ENCODE assay signal across 17 cellular contexts in genomic region chr11:57729479-57729878, GRCh38. TPM values are rescaled to one million over a fixed set of nuclear protein-coding genes. Genes with fewer than 3 reads are reported as not detected.
"Had no signal": no experiment of that assay in that cellular context is flagged by ENCODE, and none has a peak within 500 bp of the region (broad histone marks: within the 10 kb centered on the region; RNA-seq: fewer than 3 reads in every experiment).

No MANE protein-coding gene starts in this region.

- H3K4me3 ChIP-seq: gastroesophageal sphincter, hepatocyte, pancreas, stomach, thoracic aorta had no signal

- ATAC-seq: effector memory CD8-positive, alpha-beta T cell; gastroesophageal sphincter; pancreas had no signal

- H3K4me2 ChIP-seq: hepatocyte had no signal

- H3K36me3 ChIP-seq: pancreas, thoracic aorta had no signal

- FAIRE-seq: pancreas had no signal

- H2AFZ ChIP-seq: hepatocyte had no signal

- H3K27me3 ChIP-seq: gastroesophageal sphincter, hepatocyte, pancreas, stomach had no signal

- DNase-seq: activated CD4-positive, alpha-beta T cell treated with anti-CD3 and anti-CD28 coated beads, Interleukin-2, amount 50 U/mL, for 1 hour; activated CD4-positive, CD25-positive, alpha-beta regulatory T cell; activated gamma-delta T cell; amygdala; effector memory CD8-positive, alpha-beta T cell; kidney glomerular epithelial cell; pancreas; retina; stimulated activated CD4-positive, alpha-beta T cell treated with anti-CD3 and anti-CD28 coated beads, Interleukin-4, amount 100 ng/mL, for 24 hours; stomach had no signal

- H3K9me3 ChIP-seq: gastroesophageal sphincter, pancreas, stomach, thoracic aorta had no signal

- H3K27ac ChIP-seq: gastroesophageal sphincter, hepatocyte, pancreas, stomach, thoracic aorta had no signal

- H3K4me1 ChIP-seq: gastroesophageal sphincter, pancreas had no signal

RNA-seq across cellular contexts. Expression of gene BTBD18, which starts 22.1 kb away (rescaled TPM):
- total RNA-seq: epithelial cell of proximal tubule, gastroesophageal sphincter, hepatocyte, liver, neural crest cell, pancreas, stomach, thoracic aorta, urinary bladder had no signal
- polyA plus RNA-seq: stomach, urinary bladder had no signal
